Comparison of ENCODE assay signal across 8 cellular contexts in genomic region chr7:44638611-44639557, GRCh38. TPM values are rescaled to one million over a fixed set of nuclear protein-coding genes. Genes with fewer than 3 reads are reported as not detected.
DNase-seq lines count a peak whose midpoint lies in the region; ATAC-seq and TF ChIP-seq lines count a peak whose summit lies in the region.

No MANE protein-coding gene starts in this region.

- H3K27ac ChIP-seq in OCI-LY3 (ENCODE audit: low read length): peak overlapping the region; percentile 97
- H3K27ac ChIP-seq in urinary bladder (ENCODE audit: low read depth): peak overlapping the region; percentile 40

- no peaks in the 10 kb centered on the region for H4K20me1 ChIP-seq in OCI-LY3 (ENCODE audit: insufficient read depth, low read length)

- no peaks in the 10 kb centered on the region for H3K9me3 ChIP-seq in OCI-LY3 (ENCODE audit: insufficient read depth, low read length)

- H3K4me3 ChIP-seq in OCI-LY3 (ENCODE audit: low read length) (peak overlapping the region; percentile 71), fibroblast of villous mesenchyme (ENCODE audit: low read depth, low read length) (no peak overlapping the region), urinary bladder (ENCODE audit: low read depth, low read length) (no peak overlapping the region)

- 77% methylated on average over 5 of the region's 5 CpGs for WGBS in urinary bladder

- H3K4me1 ChIP-seq in OCI-LY3 (ENCODE audit: low read length) (peaks cover 65% of the 10 kb centered on the region), urinary bladder (ENCODE audit: insufficient read depth) (peaks cover 2% of the 10 kb centered on the region)

- H3K9ac ChIP-seq in OCI-LY3 (ENCODE audit: low read length): peak overlapping the region; percentile 75

- peak; percentile 46 for ATAC-seq in HG02970 (IDR thresholded peaks at IDR 0.05; ENCODE audit: low FRiP score, unreplicated experiment)

- H2AFZ ChIP-seq in OCI-LY3 (ENCODE audit: low read depth, low read length): no peak overlapping the region

- DNase-seq in activated gamma-delta T cell treated with Interleukin-2 at 50 U/mL for 16 hours: peak; percentile 86
- no peak for DNase-seq in activated gamma-delta T cell (lab: John Stamatoyannopoulos, UW)
- DNase-seq in activated T-cell treated with anti-CD3 and anti-CD28 coated beads for 48 hours (ENCODE audit: low read depth): peak; percentile 77
- peak; percentile 78 for DNase-seq in fibroblast of villous mesenchyme (ENCODE audit: low read depth)
- DNase-seq in posterior vena cava (ENCODE audit: low spot score): peak; percentile 86

- TF ChIP-seq CTCF in OCI-LY3 (IDR thresholded peaks at IDR 0.05; ENCODE audit: low read depth, low read length) (peak; percentile 13; the same call in 1 of the 2 replicates), fibroblast of villous mesenchyme (IDR thresholded peaks at IDR 0.05; ENCODE audit: insufficient read depth, low read depth, low read length) (no peak)

- peaks cover 47% of the 10 kb centered on the region for H3K79me2 ChIP-seq in OCI-LY3 (ENCODE audit: low read length)

- intact Hi-C loops in posterior vena cava (cut with DNase I): no loop called here

- H3K36me3 ChIP-seq in OCI-LY3 (replicated peaks; ENCODE audit: low read depth, low read length) (peaks cover 11% of the 10 kb centered on the region), urinary bladder (ENCODE audit: insufficient read depth) (no peaks in the 10 kb centered on the region)

- H3K4me2 ChIP-seq in OCI-LY3 (ENCODE audit: low read length): peak overlapping the region; percentile 97

- H3K27me3 ChIP-seq in OCI-LY3 (ENCODE audit: low read depth, low read length): no peaks in the 10 kb centered on the region

RNA-seq across cellular contexts. Expression of gene OGDH, which starts 32.5 kb away (rescaled TPM):
- total RNA-seq in fibroblast of villous mesenchyme (75.7 and 99.7 TPM in 2 replicates), posterior vena cava (100 to 1,000 TPM; 123 to 132 TPM), urinary bladder (43.1 TPM)
- polyA plus RNA-seq in urinary bladder: 83.5 TPM

RNA-seq across cellular contexts. Expression of gene TMED4, which starts 56.9 kb away (rescaled TPM):
- 54.4 and 84.2 TPM in 2 replicates for total RNA-seq in fibroblast of villous mesenchyme
- 10 to 100 TPM; 50.3 to 52.5 TPM for total RNA-seq in posterior vena cava
- total RNA-seq in urinary bladder: 92.6 TPM
- 70.3 TPM for polyA plus RNA-seq in urinary bladder
